1 cellular context compared by ENCODE assay signal in the genomic region with DNA sequence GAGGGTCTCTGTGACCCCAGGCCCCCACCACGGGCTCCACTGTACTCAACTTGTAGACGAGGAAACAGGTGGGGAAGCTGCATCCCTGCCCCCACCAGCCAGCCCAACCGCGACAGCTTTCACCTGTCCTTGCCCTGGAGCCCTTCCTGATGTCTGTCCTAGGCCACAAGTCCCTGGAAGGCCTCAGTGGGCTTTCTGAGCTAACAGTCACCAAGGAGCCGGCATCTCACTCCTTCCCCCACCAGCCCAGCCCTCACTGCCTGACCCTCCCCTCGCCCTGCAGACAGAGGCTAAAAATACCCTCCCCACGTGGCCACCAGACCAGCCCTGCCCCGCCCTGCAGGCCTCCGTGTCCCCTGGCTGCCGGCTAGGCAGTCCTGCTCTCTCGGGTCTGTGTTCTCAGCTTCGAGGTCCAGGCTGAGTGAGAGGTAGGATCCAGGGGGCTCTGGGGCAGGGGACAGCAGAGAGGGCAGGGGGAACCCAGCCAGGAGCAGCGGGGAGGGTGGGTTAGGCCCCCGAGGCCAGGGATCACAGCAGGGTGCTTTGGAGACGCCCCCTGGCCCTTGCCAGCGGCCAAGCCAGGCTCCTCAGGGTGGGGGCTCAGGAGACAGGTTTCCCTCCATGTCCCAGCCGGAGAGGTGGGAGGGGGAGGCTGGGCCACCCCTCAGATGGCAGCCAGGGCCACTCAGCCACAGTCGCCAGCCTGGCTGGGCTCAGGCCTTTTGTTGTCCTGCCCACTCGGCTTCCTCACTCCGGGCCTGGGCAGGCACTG.
TF ChIP-seq lines count a peak whose summit lies in the region.

A gene with protein sequence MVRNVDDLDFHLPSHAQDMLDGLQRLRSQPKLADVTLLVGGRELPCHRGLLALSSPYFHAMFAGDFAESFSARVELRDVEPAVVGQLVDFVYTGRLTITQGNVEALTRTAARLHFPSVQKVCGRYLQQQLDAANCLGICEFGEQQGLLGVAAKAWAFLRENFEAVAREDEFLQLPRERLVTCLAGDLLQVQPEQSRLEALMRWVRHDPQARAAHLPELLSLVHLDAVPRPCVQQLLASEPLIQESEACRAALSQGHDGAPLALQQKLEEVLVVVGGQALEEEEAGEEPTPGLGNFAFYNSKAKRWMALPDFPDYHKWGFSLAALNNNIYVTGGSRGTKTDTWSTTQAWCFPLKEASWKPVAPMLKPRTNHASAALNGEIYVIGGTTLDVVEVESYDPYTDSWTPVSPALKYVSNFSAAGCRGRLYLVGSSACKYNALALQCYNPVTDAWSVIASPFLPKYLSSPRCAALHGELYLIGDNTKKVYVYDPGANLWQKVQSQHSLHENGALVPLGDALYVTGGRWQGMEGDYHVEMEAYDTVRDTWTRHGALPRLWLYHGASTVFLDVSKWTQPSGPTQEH (plus strand): TSS at position 338 of the 772 bp plus-strand sequence. CDS start 2,087 bp downstream, outside the sequence.

TF ChIP-seq in H1, 55 proteins besides CTCF, POLR2A, EP300 and RAD21 (continued from another document):
- TF ChIP-seq, protein P1, sequence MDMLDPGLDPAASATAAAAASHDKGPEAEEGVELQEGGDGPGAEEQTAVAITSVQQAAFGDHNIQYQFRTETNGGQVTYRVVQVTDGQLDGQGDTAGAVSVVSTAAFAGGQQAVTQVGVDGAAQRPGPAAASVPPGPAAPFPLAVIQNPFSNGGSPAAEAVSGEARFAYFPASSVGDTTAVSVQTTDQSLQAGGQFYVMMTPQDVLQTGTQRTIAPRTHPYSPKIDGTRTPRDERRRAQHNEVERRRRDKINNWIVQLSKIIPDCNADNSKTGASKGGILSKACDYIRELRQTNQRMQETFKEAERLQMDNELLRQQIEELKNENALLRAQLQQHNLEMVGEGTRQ (IDR thresholded peaks at IDR 0.05; ENCODE audit: low read length): no peak
- TF ChIP-seq, protein P2, sequence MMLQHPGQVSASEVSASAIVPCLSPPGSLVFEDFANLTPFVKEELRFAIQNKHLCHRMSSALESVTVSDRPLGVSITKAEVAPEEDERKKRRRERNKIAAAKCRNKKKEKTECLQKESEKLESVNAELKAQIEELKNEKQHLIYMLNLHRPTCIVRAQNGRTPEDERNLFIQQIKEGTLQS (IDR thresholded peaks at IDR 0.05; ENCODE audit: insufficient read depth, low read depth, low read length): no peak
- TF ChIP-seq, protein P3, sequence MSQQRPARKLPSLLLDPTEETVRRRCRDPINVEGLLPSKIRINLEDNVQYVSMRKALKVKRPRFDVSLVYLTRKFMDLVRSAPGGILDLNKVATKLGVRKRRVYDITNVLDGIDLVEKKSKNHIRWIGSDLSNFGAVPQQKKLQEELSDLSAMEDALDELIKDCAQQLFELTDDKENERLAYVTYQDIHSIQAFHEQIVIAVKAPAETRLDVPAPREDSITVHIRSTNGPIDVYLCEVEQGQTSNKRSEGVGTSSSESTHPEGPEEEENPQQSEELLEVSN (IDR thresholded peaks at IDR 0.05): no peak
- TF ChIP-seq JUND (IDR thresholded peaks at IDR 0.05; ENCODE audit: low read length): no peak
- TF ChIP-seq PHF8 (conservative IDR thresholded peaks at IDR 0.05; ENCODE audit: low read depth, low read length): no peak
TF ChIP-seq in H1: peak in this region for 0.
